ENCODE assay signal across 8 cellular contexts in genomic region chr9:114588671-114589526, GRCh38. TPM values are rescaled to one million over a fixed set of nuclear protein-coding genes. Genes with fewer than 3 reads are reported as not detected.
A peak's percentile ranks its signal among the peaks of the same experiment; 100 is the strongest.
DNase-seq lines count a peak whose midpoint lies in the region; ATAC-seq and TF ChIP-seq lines count a peak whose summit lies in the region.

No MANE protein-coding gene starts in this region.

- peaks cover 42 to 65% (median 57%) of the 10 kb centered on the region in 3 donors for H3K4me1 Mint-ChIP-seq in naive B cell

- no peaks in the 10 kb centered on the region for H3K27me3 Mint-ChIP-seq in naive B cell

- H3K36me3 Mint-ChIP-seq in naive B cell, result peaks cover 13 to 15% of the 10 kb centered on the region in 2 donors

- peak overlapping the region; percentile 90 for H3K27ac ChIP-seq in KOPT-K1 (ENCODE audit: low read depth, low read length, poor library complexity, severe bottlenecking)

- no peaks in the 10 kb centered on the region for H3K9me3 Mint-ChIP-seq in naive B cell

- H3K36me3 ChIP-seq in BJ (ENCODE audit: control insufficient read depth, insufficient read depth, low read length) (peaks cover 6% of the 10 kb centered on the region; the same call in 1 of the 2 replicates), KOPT-K1 (ENCODE audit: insufficient read depth, low read length) (peaks cover 17% of the 10 kb centered on the region)

- H3K27ac Mint-ChIP-seq in naive B cell, result peak overlapping the region; percentile 99

- H3K9me3 ChIP-seq in KOPT-K1 (ENCODE audit: insufficient read depth, low read length, poor library complexity, severe bottlenecking), result no peaks in the 10 kb centered on the region

- no peaks in the 10 kb centered on the region for H3K27me3 ChIP-seq in BJ (ENCODE audit: control insufficient read depth, insufficient read depth, low read length)

- CTCF ChIA-PET in BJ (lab: Yijun Ruan, JAX) (no interaction called here), HEK293T (lab: Yijun Ruan, JAX) (no interaction called here)

- H3K4me3 ChIP-seq in BJ (ENCODE audit: low read depth, low read length) (peak overlapping the region; percentile 81), choroid plexus epithelial cell (ENCODE audit: low read depth, low read length) (peak overlapping the region; percentile 97)

- no peak for TF ChIP-seq CTCF in BJ (IDR thresholded peaks at IDR 0.05; ENCODE audit: insufficient read depth, low read depth, low read length)
- TF ChIP-seq CTCF in choroid plexus epithelial cell (conservative IDR thresholded peaks at IDR 0.05; ENCODE audit: low read depth, low read length), result no peak

- no peak for ATAC-seq in naive B cell (ENCODE audit: low read depth in 2 of 2)
- no peak for ATAC-seq in GM18502 (IDR thresholded peaks at IDR 0.05; ENCODE audit: poor library complexity, unreplicated experiment)

- DNase-seq in BJ (ENCODE audit: low read depth) (no peak), choroid plexus epithelial cell (ENCODE audit: low read depth) (peak; percentile 40), naive B cell (no peak), HEK293T (ENCODE audit: extremely low spot score) (no peak), cerebellar cortex (ENCODE audit: low spot score) (no peak), NCI-H2171 (lab: John Stamatoyannopoulos, UW) (no peak)

- H3K4me3 Mint-ChIP-seq in naive B cell, result peak overlapping the region; percentile 97 to 100 (median 100)

- POLR2A ChIA-PET in BJ (lab: Charles Lee) (no interaction called here), HEK293T (lab: Yijun Ruan, JAX) (interaction anchor here (1.0 to 3.1 kb wide), 9 partner anchors 8 to 180 kb away, joined by 3 to 46 read pairs (median 7); no protein-coding TSS in a partner anchor)

TF ChIP-seq in HEK293T, 16 proteins besides CTCF, POLR2A, EP300 and RAD21:
- TF ChIP-seq L3MBTL2 (conservative IDR thresholded peaks at IDR 0.05), result no peak
- no peak for TF ChIP-seq ELF4 (IDR thresholded peaks at IDR 0.05)
- no peak for TF ChIP-seq FOXA1 (IDR thresholded peaks at IDR 0.05)
- TF ChIP-seq LEF1 (IDR thresholded peaks at IDR 0.05; ENCODE audit: borderline replicate concordance), result no peak
- no peak for TF ChIP-seq BHLHE40 (IDR thresholded peaks at IDR 0.05; ENCODE audit: borderline replicate concordance)
- no peak for TF ChIP-seq FOXM1 (IDR thresholded peaks at IDR 0.05; ENCODE audit: borderline replicate concordance)

RNA-seq across cellular contexts. Expression of gene ATP6V1G1, which starts 1.3 kb away (rescaled TPM):
- polyA plus RNA-seq in BJ (2011; rRNA removed) (89.2 and 134 TPM in 2 replicates), naive B cell (ENCODE audit: low read depth in 6 of 6) (100 to 1,000 TPM; 425 to 637 (median 511) TPM)
- polyA minus RNA-seq in BJ (2011; rRNA and poly(A)+ RNA removed), result 15.8 and 24.7 TPM in 2 replicates

RNA-seq across cellular contexts. Expression of gene TMEM268, which starts 22.2 kb away (rescaled TPM):
- polyA plus RNA-seq in BJ (2011; rRNA removed) (11.8 and 18.4 TPM in 2 replicates), naive B cell (ENCODE audit: low read depth in 6 of 6) (10 to 100 TPM; 26.4 to 43.7 (median 32.0) TPM)
- polyA minus RNA-seq in BJ (2011; rRNA and poly(A)+ RNA removed), result 11.9 and 20.2 TPM in 2 replicates
